Comparison of ENCODE assay signal across 8 cellular contexts in genomic region chr7:25093268-25093802, GRCh38. TPM values are rescaled to one million over a fixed set of nuclear protein-coding genes. Genes with fewer than 3 reads are reported as not detected.
DNase-seq lines count a peak whose midpoint lies in the region; ATAC-seq and TF ChIP-seq lines count a peak whose summit lies in the region.

No MANE protein-coding gene starts in this region.

- no peaks in the 10 kb centered on the region for H3K36me3 Mint-ChIP-seq in CD4-positive, alpha-beta T cell (ENCODE audit: low read depth)

- no peaks in the 10 kb centered on the region for H3K27me3 ChIP-seq in CD4-positive, alpha-beta T cell (ENCODE audit: control insufficient read depth, insufficient read depth, low read length)
- H3K27me3 ChIP-seq in neutrophil: peaks cover 13% of the 10 kb centered on the region

- CTCF ChIA-PET in CD4-positive, alpha-beta T cell (lab: Charles Lee): interaction anchor here (0.6 to 5.0 kb wide), 21 partner anchors 8 to 281 kb away, joined by 3 to 43 read pairs (median 4); partner anchors contain the start of genes CYCS and OSBPL3

- H3K4me1 Mint-ChIP-seq in CD4-positive, alpha-beta T cell (ENCODE audit: low read depth): peaks cover 12% of the 10 kb centered on the region

- peaks cover 0 to 3% of the 10 kb centered on the region in 2 experiments for H3K4me1 ChIP-seq in neutrophil (ENCODE audit: control insufficient read depth in 1 of 2, insufficient read depth in 1 of 2, low read depth in 1 of 2, low read length in 1 of 2)

- peak; percentile 93 for TF ChIP-seq CTCF in CD4-positive, alpha-beta T cell (IDR thresholded peaks at IDR 0.05)
- TF ChIP-seq CTCF in fibroblast of mammary gland (conservative IDR thresholded peaks at IDR 0.05; ENCODE audit: control insufficient read depth, insufficient read depth, low read depth, low read length) (peak; percentile 90), neutrophil (IDR thresholded peaks at IDR 0.05) (peak; percentile 65)

- no peaks in the 10 kb centered on the region for H3K9me3 ChIP-seq in CD4-positive, alpha-beta T cell (ENCODE audit: control insufficient read depth, low read length)
- H3K9me3 ChIP-seq in neutrophil: no peaks in the 10 kb centered on the region

- intact Hi-C loops in CD4-positive, alpha-beta T cell (cut with DNase I, micrococcal nuclease): loop anchor here (5.0 to 10.0 kb wide), 6 partner anchors 64 to 1549 kb away; partner anchors contain the start of gene PALS2 (in 1 of the 2)

- no peaks in the 10 kb centered on the region for H3K36me3 ChIP-seq in neutrophil

- no peak overlapping the region for H3K4me3 Mint-ChIP-seq in CD4-positive, alpha-beta T cell

- peaks cover 4% of the 10 kb centered on the region for H3K27me3 Mint-ChIP-seq in CD4-positive, alpha-beta T cell

- H3K27ac ChIP-seq in CD4-positive, alpha-beta T cell (ENCODE audit: low read depth, low read length): no peak overlapping the region
- H3K27ac ChIP-seq in neutrophil: no peak overlapping the region
- H3K27ac ChIP-seq in substantia nigra (ENCODE audit: low read depth, low read length, poor library complexity, severe bottlenecking): no peak overlapping the region

- peak; percentile 80 for ATAC-seq in CD4-positive, alpha-beta T cell (ENCODE audit: poor library complexity)
- ATAC-seq in GM19397 (IDR thresholded peaks at IDR 0.05; ENCODE audit: unreplicated experiment): peak; percentile 60

- no peak overlapping the region for H3K27ac Mint-ChIP-seq in CD4-positive, alpha-beta T cell

- H3K4me3 ChIP-seq in fibroblast of mammary gland (ENCODE audit: control insufficient read depth, low read depth, low read length): no peak overlapping the region
- no peak overlapping the region for H3K4me3 ChIP-seq in neutrophil (ENCODE audit: low read depth in 1 of 2, low read length in 1 of 2)

- POLR2A ChIA-PET in CD4-positive, alpha-beta T cell (lab: Charles Lee): interaction anchor here (0.6 to 3.0 kb wide), 4 partner anchors 32 to 281 kb away, joined by 4 to 11 read pairs (median 6); partner anchors contain the start of genes CYCS and OSBPL3

- peak; percentile 59 to 77 (median 66) for DNase-seq in CD4-positive, alpha-beta T cell
- DNase-seq in HT-29 (ENCODE audit: low spot score): peak; percentile 93
- DNase-seq in OCI-M2 (lab: John Stamatoyannopoulos, UW; ENCODE audit: unreplicated experiment): peak; percentile 43
- DNase-seq in activated T-cell treated with anti-CD3 and anti-CD28 coated beads for 48 hours (ENCODE audit: low read depth): peak; percentile 79
- peak; percentile 78 for DNase-seq in fibroblast of mammary gland (ENCODE audit: low read depth)
- peak in 29 of 49 donors; percentile 0 to 51 (median 18) for DNase-seq in substantia nigra (lab: John Stamatoyannopoulos, UW)

- H3K9me3 Mint-ChIP-seq in CD4-positive, alpha-beta T cell: no peaks in the 10 kb centered on the region

RNA-seq across cellular contexts. Expression of gene CYCS, which starts 31.7 kb away (rescaled TPM):
- 100 to 1,000 TPM; 126 to 131 TPM for total RNA-seq in CD4-positive, alpha-beta T cell
- 45.2 and 56.8 TPM in 2 replicates for total RNA-seq in HT-29 (2014; rRNA removed; shearing (Covaris generic))

Comparison
In these comparisons a context has a peak if more than half of its experiments do, and no peak if none do; other contexts are left out.
1. DNase-seq: peak in every context shown above with its lines; median percentile 93 in HT-29; 79 in activated T-cell treated with anti-CD3 and anti-CD28 coated beads for 48 hours; 78 in fibroblast of mammary gland; 66 in CD4-positive, alpha-beta T cell; 43 in OCI-M2; 18 in substantia nigra.